In the genomic region with DNA sequence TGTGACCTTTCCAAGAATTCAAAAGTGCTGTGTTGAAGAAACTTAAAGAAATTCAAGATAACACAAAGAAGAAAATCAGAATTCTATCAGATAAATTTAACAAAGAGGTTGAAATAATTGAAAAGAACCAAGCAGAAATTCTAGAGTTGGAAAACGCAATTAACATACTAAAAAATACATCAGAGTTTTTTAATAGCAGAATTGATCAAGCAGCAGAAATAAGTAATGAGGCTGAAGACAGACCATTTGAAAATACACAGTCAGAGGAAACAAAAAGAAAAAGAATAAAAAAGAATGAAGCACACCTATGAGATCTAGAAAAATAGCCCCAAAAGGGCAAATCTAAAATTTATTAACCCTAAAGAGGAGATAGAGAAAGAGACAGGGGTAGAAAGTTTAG, we compare ENCODE assay signal across 36 cellular contexts.
DNase-seq lines count a peak whose midpoint lies in the region; ATAC-seq, FAIRE-seq and TF ChIP-seq lines count a peak whose summit lies in the region.
"Had no signal": no experiment of that assay in that cellular context is flagged by ENCODE, and none has a peak within 500 bp of the region (broad histone marks: within the 10 kb centered on the region; RNA-seq: fewer than 3 reads in every experiment).

No MANE protein-coding gene starts in this region.

- BruUV-seq in OCI-LY7 (replicated peaks; lab: Mats Ljungman, UMichigan) (no TSS peak), K562 (replicated peaks; lab: Mats Ljungman, UMichigan) (no TSS peak)

- FAIRE-seq in K562 (lab: Jason Lieb, UNC), result no peak
- FAIRE-seq in kidney (lab: Jason Lieb, UNC), result peak; percentile 15
- FAIRE-seq: A204.1, A549, D721Med had no signal

- H3K9ac ChIP-seq in K562 (ENCODE audit: insufficient read depth in 1 of 2, low read depth in 2 of 2, low read length in 2 of 2) (no peak overlapping the region), kidney (ENCODE audit: low read length in 2 of 2) (no peak overlapping the region)
- H3K9ac ChIP-seq: BLaER1; BLaER1 treated with 17β-estradiol and CSF1 and Interleukin-3, amounts not matched to agents 10 nM and 100 nM had no signal

- ATAC-seq in K562, result no peak
- ATAC-seq in left lung, result no peak
- ATAC-seq: A549; CD8-positive, alpha-beta T cell had no signal

- intact Hi-C loops in OCI-LY7 (cut with micrococcal nuclease; ENCODE audit: unreplicated experiment) (no loop called here), K562 (cut with micrococcal nuclease) (no loop called here), kidney (cut with DNase I) (no loop called here), left lung (cut with DNase I) (no loop called here)

- no peaks in the 10 kb centered on the region for H3K4me1 Mint-ChIP-seq in CD8-positive, alpha-beta memory T cell
- H3K4me1 Mint-ChIP-seq: B cell; CD14-positive monocyte; CD4-positive, alpha-beta memory T cell; CD4-positive, CD25-positive, alpha-beta regulatory T cell had no signal

- no peaks in the 10 kb centered on the region for H3K36me3 Mint-ChIP-seq in CD8-positive, alpha-beta memory T cell
- H3K36me3 Mint-ChIP-seq: CD14-positive monocyte; CD4-positive, CD25-positive, alpha-beta regulatory T cell; CD8-positive, alpha-beta T cell had no signal

- H3K36me3 ChIP-seq in HEK293 (ENCODE audit: control insufficient read depth in 2 of 2, insufficient read depth in 1 of 2, low read length in 2 of 2), result no peaks in the 10 kb centered on the region
- H3K36me3 ChIP-seq in OCI-LY7 (ENCODE audit: insufficient read depth, low read length), result peaks cover 6% of the 10 kb centered on the region; the same call in 1 of the 2 replicates
- no peaks in the 10 kb centered on the region; the same call in 2 of the 3 replicates for H3K36me3 ChIP-seq in K562 (ENCODE audit: control insufficient read depth, insufficient read depth, low read length)
- H3K36me3 ChIP-seq in kidney (ENCODE audit: control insufficient read depth in 1 of 2, insufficient read depth in 2 of 2, low read length in 2 of 2), result no peaks in the 10 kb centered on the region
- no peaks in the 10 kb centered on the region for H3K36me3 ChIP-seq in left lung
- no peaks in the 10 kb centered on the region for H3K36me3 ChIP-seq in CD8-positive, alpha-beta memory T cell (ENCODE audit: insufficient read depth, low read length)
- H3K36me3 ChIP-seq: BE2C; BLaER1; BLaER1 treated with 17β-estradiol and CSF1 and Interleukin-3, amounts not matched to agents 10 nM and 100 nM had no signal

- H3K9me1 ChIP-seq in K562 (ENCODE audit: control insufficient read depth, insufficient read depth, low read length), result no peaks in the 10 kb centered on the region

- peaks cover 17 to 41% (median 26%) of the 10 kb centered on the region in 5 donors for H3K9me3 Mint-ChIP-seq in CD8-positive, alpha-beta memory T cell

- H3K79me2 ChIP-seq in OCI-LY7 (ENCODE audit: insufficient read depth, low read depth, low read length) (no peaks in the 10 kb centered on the region), K562 (ENCODE audit: control insufficient read depth, insufficient read depth, low read length) (no peaks in the 10 kb centered on the region)

- CTCF ChIA-PET in HEK293 (lab: Yijun Ruan, JAX), result interaction anchor here (0.6 kb wide), 1 partner anchor 136 kb away, joined by 3 read pairs; no protein-coding TSS in a partner anchor
- CTCF ChIA-PET in OCI-LY7 (lab: Charles Lee; ENCODE audit: unreplicated experiment), result no interaction called here
- CTCF ChIA-PET in K562 (lab: Yijun Ruan, JAX; ENCODE audit: low intra/inter-chr PET ratio), result no interaction called here
- CTCF ChIA-PET in CD8-positive, alpha-beta memory T cell (lab: Charles Lee), result no interaction called here

- no peak overlapping the region for H3K4me3 Mint-ChIP-seq in CD8-positive, alpha-beta memory T cell
- H3K4me3 Mint-ChIP-seq: B cell; CD14-positive monocyte; CD4-positive, alpha-beta memory T cell; CD4-positive, alpha-beta T cell; CD4-positive, CD25-positive, alpha-beta regulatory T cell; CD8-positive, alpha-beta T cell had no signal

- TF ChIP-seq POLR2A in K562 (conservative IDR thresholded peaks at IDR 0.05), result no peak

- H3K27me3 ChIP-seq in K562 (ENCODE audit: control insufficient read depth in 2 of 2, insufficient read depth in 2 of 2, low read length in 2 of 2) (no peaks in the 10 kb centered on the region), left lung (no peaks in the 10 kb centered on the region)
- H3K27me3 ChIP-seq in CD8-positive, alpha-beta memory T cell (ENCODE audit: insufficient read depth, low read length, poor library complexity, severe bottlenecking), result no peaks in the 10 kb centered on the region
- H3K27me3 ChIP-seq: BE2C; BLaER1; BLaER1 treated with 17β-estradiol and CSF1 and Interleukin-3, amounts not matched to agents 10 nM and 100 nM had no signal

- H3K9me2 ChIP-seq in OCI-LY7 (ENCODE audit: insufficient read depth, low read length), result no peaks in the 10 kb centered on the region

- no peak overlapping the region for H3K4me2 ChIP-seq in OCI-LY7 (ENCODE audit: low read length)
- H3K4me2 ChIP-seq in K562 (ENCODE audit: insufficient read depth, low read length), result no peak overlapping the region
- H3K4me2 ChIP-seq: A549; BLaER1; BLaER1 treated with 17β-estradiol and CSF1 and Interleukin-3, amounts not matched to agents 10 nM and 100 nM had no signal

- H3K4me1 ChIP-seq in HEK293 (ENCODE audit: control insufficient read depth, insufficient read depth, low read length) (no peaks in the 10 kb centered on the region), OCI-LY7 (ENCODE audit: insufficient read depth, low read length, poor library complexity, severe bottlenecking) (no peaks in the 10 kb centered on the region), K562 (replicated peaks in 1 of 2; ENCODE audit: control insufficient read depth in 2 of 2, insufficient read depth in 2 of 2, low read length in 2 of 2) (no peaks in the 10 kb centered on the region), kidney (ENCODE audit: control insufficient read depth in 1 of 2, insufficient read depth in 1 of 2, low read depth in 1 of 2, low read length in 2 of 2) (no peaks in the 10 kb centered on the region), left lung (no peaks in the 10 kb centered on the region)
- H3K4me1 ChIP-seq in CD8-positive, alpha-beta memory T cell (ENCODE audit: insufficient read depth, low read length), result no peaks in the 10 kb centered on the region
- H3K4me1 ChIP-seq: A549; BE2C; BLaER1; BLaER1 treated with 17β-estradiol and CSF1 and Interleukin-3, amounts not matched to agents 10 nM and 100 nM; Caco-2 had no signal

- no peak for TF ChIP-seq EP300 in K562 (IDR thresholded peaks at IDR 0.05; ENCODE audit: low read length)

- H3K27ac ChIP-seq in HEK293 (ENCODE audit: extremely low read depth, low read depth, low read length) (no peak overlapping the region), OCI-LY7 (ENCODE audit: low read depth, low read length, poor library complexity, severe bottlenecking) (no peak overlapping the region), K562 (ENCODE audit: extremely low read depth, low read depth, low read length) (no peak overlapping the region), kidney (ENCODE audit: low read depth in 2 of 2, low read length in 2 of 2) (no peak overlapping the region), left lung (no peak overlapping the region), substantia nigra (ENCODE audit: low read depth, low read length, poor library complexity, severe bottlenecking) (no peak overlapping the region)
- no peak overlapping the region for H3K27ac ChIP-seq in CD8-positive, alpha-beta memory T cell (ENCODE audit: low read depth, low read length)
- H3K27ac ChIP-seq: 22Rv1; A549; BLaER1; BLaER1 treated with 17β-estradiol and CSF1 and Interleukin-3, amounts not matched to agents 10 nM and 100 nM; C4-2B had no signal

- H3K9me3 ChIP-seq in HEK293 (ENCODE audit: control insufficient read depth, insufficient read depth, low read depth, low read length) (no peaks in the 10 kb centered on the region), OCI-LY7 (ENCODE audit: low read length) (peaks cover 27% of the 10 kb centered on the region; the same call in 1 of the 2 replicates), K562 (replicated peaks; ENCODE audit: control insufficient read depth, insufficient read depth, low read depth, low read length) (peaks cover 6% of the 10 kb centered on the region), kidney (ENCODE audit: control insufficient read depth in 1 of 2, low read length in 2 of 2) (no peaks in the 10 kb centered on the region), left lung (peaks cover 0 to 32% of the 10 kb centered on the region in 2 donors)
- peaks cover 4% of the 10 kb centered on the region for H3K9me3 ChIP-seq in CD8-positive, alpha-beta memory T cell (ENCODE audit: low read length)
- H3K9me3 ChIP-seq: A549, BE2C, Caco-2 had no signal

- no peak overlapping the region for H2AFZ ChIP-seq in OCI-LY7 (ENCODE audit: low read length)
- H2AFZ ChIP-seq in K562 (ENCODE audit: low read depth, low read length), result no peak overlapping the region

- H4K20me1 ChIP-seq in OCI-LY7 (ENCODE audit: insufficient read depth, low read length) (no peaks in the 10 kb centered on the region), K562 (replicated peaks; ENCODE audit: control insufficient read depth, insufficient read depth, low read length) (no peaks in the 10 kb centered on the region)
- H4K20me1 ChIP-seq: BLaER1; BLaER1 treated with 17β-estradiol and CSF1 and Interleukin-3, amounts not matched to agents 10 nM and 100 nM had no signal

- peak; percentile 39 for DNase-seq in OCI-LY7 (ENCODE audit: low spot score)
- DNase-seq in K562 (ENCODE audit: extremely low read depth in 1 of 4, low spot score in 3 of 4), result no peak
- no peak for DNase-seq in kidney
- no peak for DNase-seq in left lung
- no peak for DNase-seq in stimulated activated CD4-positive, alpha-beta T cell treated with anti-CD3 and anti-CD28 coated beads, Interleukin-2, amount 100 ng/mL, for 24 hours
- DNase-seq in CD8-positive, alpha-beta memory T cell, result no peak
- DNase-seq in substantia nigra (lab: John Stamatoyannopoulos, UW), result no peak
- DNase-seq: 8988T; ACHN; AML-193; BE2C; C1 segment of cervical spinal cord; Caco-2; Calu3; CD4-positive, alpha-beta memory T cell; CD4-positive, alpha-beta T cell; CD4-positive, CD25-positive, alpha-beta regulatory T cell; CD8-positive, alpha-beta T cell; COR-L47; DMS 273 treated with DMSO at 0.1 percent for 48 hours; DMS153; DMS53; DMS79; DMS79 treated with DMSO at 0.1 percent for 48 hours; DND-41; EL had no signal

- WGBS in K562 (ENCODE audit: insufficient coverage, low coverage, missing lambda C conversion rate), result 6% methylated on average over 1 of the region's 1 CpG

- no peak overlapping the region for H3K27ac Mint-ChIP-seq in CD8-positive, alpha-beta memory T cell
- H3K27ac Mint-ChIP-seq: B cell; CD14-positive monocyte; CD4-positive, alpha-beta memory T cell; CD4-positive, alpha-beta T cell; CD4-positive, CD25-positive, alpha-beta regulatory T cell; CD8-positive, alpha-beta T cell had no signal

- H3K4me3 ChIP-seq in HEK293 (ENCODE audit: low read depth, low read length) (no peak overlapping the region), OCI-LY7 (ENCODE audit: low read depth, low read length, poor library complexity, severe bottlenecking) (no peak overlapping the region), K562 (no peak overlapping the region), kidney (ENCODE audit: low read length in 2 of 2) (no peak overlapping the region), left lung (no peak overlapping the region)
- H3K4me3 ChIP-seq in CD8-positive, alpha-beta memory T cell (ENCODE audit: low read length), result no peak overlapping the region
- H3K4me3 ChIP-seq: A549; BLaER1; BLaER1 treated with 17β-estradiol and CSF1 and Interleukin-3, amounts not matched to agents 10 nM and 100 nM had no signal

- H3K27me3 Mint-ChIP-seq in CD8-positive, alpha-beta memory T cell, result no peaks in the 10 kb centered on the region
- H3K27me3 Mint-ChIP-seq: B cell; CD4-positive, alpha-beta memory T cell; CD4-positive, alpha-beta T cell; CD4-positive, CD25-positive, alpha-beta regulatory T cell had no signal

- in situ Hi-C loops in K562 (cut with MboI), result no loop called here

- no peak for TF ChIP-seq CTCF in HEK293 (tag by site-specific recombination; IDR thresholded peaks at IDR 0.05)
- no peak for TF ChIP-seq CTCF in OCI-LY7 (conservative IDR thresholded peaks at IDR 0.05; ENCODE audit: low read length)
- TF ChIP-seq CTCF in K562 (IDR thresholded peaks at IDR 0.05 in 2 of 3, conservative IDR thresholded peaks at IDR 0.05 in 1 of 3; ENCODE audit: insufficient read depth in 2 of 3, low read depth in 1 of 3, low read length in 3 of 3), result no peak
- TF ChIP-seq CTCF in kidney (IDR thresholded peaks at IDR 0.05; ENCODE audit: borderline replicate concordance, extremely low read depth, insufficient read depth), result no peak
- no peak for TF ChIP-seq CTCF in left lung (IDR thresholded peaks at IDR 0.05)

- no peak for TF ChIP-seq RAD21 in K562 (CRISPR knock-in tag; conservative IDR thresholded peaks at IDR 0.05 in 1 of 2, IDR thresholded peaks at IDR 0.05 in 1 of 2)

- POLR2A ChIA-PET in HEK293 (lab: Yijun Ruan, JAX) (no interaction called here), OCI-LY7 (lab: Charles Lee) (no interaction called here), K562 (lab: Yijun Ruan, JAX) (no interaction called here)
- POLR2A ChIA-PET in CD8-positive, alpha-beta memory T cell (lab: Charles Lee), result no interaction called here
